In genomic region chr2:123894167-123894566, GRCh38 we compare ENCODE assay signal across 24 cellular contexts.
"Had no signal": no experiment of that assay in that cellular context is flagged by ENCODE, and none has a peak within 500 bp of the region (broad histone marks: within the 10 kb centered on the region; RNA-seq: fewer than 3 reads in every experiment).

No MANE protein-coding gene starts in this region.

- H3K27ac ChIP-seq: stomach, suprapubic skin, testis, thoracic aorta, thyroid gland, tibial artery, tibial nerve, transverse colon, upper lobe of left lung, upper lobe of right lung, uterus, vagina had no signal

- H3K4me3 ChIP-seq: stomach, suprapubic skin, testis, thoracic aorta, thyroid gland, tibial artery, tibial nerve, transverse colon, upper lobe of left lung, upper lobe of right lung, uterus, vagina had no signal

- H3K27me3 ChIP-seq: stomach, suprapubic skin, testis, thyroid gland, tibial artery, tibial nerve, transverse colon, upper lobe of left lung, upper lobe of right lung, uterus, vagina had no signal

- H3K9me3 ChIP-seq: testis, thyroid gland, upper lobe of right lung, vagina had no signal

- H3K36me3 ChIP-seq: stomach, suprapubic skin, thoracic aorta, thyroid gland, tibial artery, tibial nerve, transverse colon, upper lobe of left lung, upper lobe of right lung, uterus, vagina had no signal

- DNase-seq: stimulated activated CD4-positive, alpha-beta T cell treated with anti-CD3 and anti-CD28 coated beads, Interleukin-2, amount 100 ng/mL, for 48 hours; stimulated activated CD4-positive, alpha-beta T cell treated with anti-CD3 and anti-CD28 coated beads, Interleukin-4, amount 100 ng/mL, for 1 hour; stimulated activated CD4-positive, alpha-beta T cell treated with anti-CD3 and anti-CD28 coated beads, Interleukin-4, amount 100 ng/mL, for 24 hours; stimulated activated CD4-positive, alpha-beta T cell treated with anti-CD3 and anti-CD28 coated beads, Interleukin-4, amount 100 ng/mL, for 4 hours; stimulated activated CD8-positive, alpha-beta memory T cell treated with anti-CD3 and anti-CD28 coated beads, Interleukin-4, amount 100 ng/mL, for 48 hours; stimulated activated naive B cell treated with anti-CD40 and anti-IgM and Interleukin-4, amounts not matched to agents 10 μg/mL and 1 μg/mL and 100 μg/mL, for 72 hours; stimulated activated naive CD4-positive, alpha-beta T cell; stimulated activated naive CD4-positive, alpha-beta T cell treated with Interleukin-2 at 50 U/mL for 16 hours; stimulated activated naive CD8-positive, alpha-beta T cell treated with anti-CD3 and anti-CD28 coated beads, Interleukin-15, amount 100 ng/mL, for 72 hours; stimulated activated naive CD8-positive, alpha-beta T cell treated with anti-CD3 and anti-CD28 coated beads, Interleukin-15, Interleukin-2, amounts not matched to agents 100 U/mL and 50 U/mL, for 24 hours; stomach; substantia nigra; testis; thyroid gland; tibial artery; transverse colon; trophoblast cell; upper lobe of left lung; upper lobe of right lung; uterus had no signal
